Comparison of ENCODE assay signal across 18 cellular contexts in genomic region chr16:88764080-88764479, GRCh38. TPM values are rescaled to one million over a fixed set of nuclear protein-coding genes. Genes with fewer than 3 reads are reported as not detected.
A peak's percentile ranks its signal among the peaks of the same experiment; 100 is the strongest.
DNase-seq lines count a peak whose midpoint lies in the region; ATAC-seq, FAIRE-seq and TF ChIP-seq lines count a peak whose summit lies in the region.
"Had no signal": no experiment of that assay in that cellular context is flagged by ENCODE, and none has a peak within 500 bp of the region (broad histone marks: within the 10 kb centered on the region; RNA-seq: fewer than 3 reads in every experiment).

No MANE protein-coding gene starts in this region.

- H4K20me1 ChIP-seq in HepG2 (ENCODE audit: insufficient read depth, low read length): peaks cover 27% of the 10 kb centered on the region; the same call in 1 of the 2 replicates

- TF ChIP-seq RAD21 in HepG2 (CRISPR knock-in tag; IDR thresholded peaks at IDR 0.05): no peak

- H2BK5ac ChIP-seq in mesenchymal stem cell (ENCODE audit: low read depth, low read length, poor library complexity, severe bottlenecking): no peak overlapping the region

- DNase-seq in HepG2 (ENCODE audit: low spot score) (no peak), right lobe of liver (no peak), mesenchymal stem cell (no peak), NCI-H524 (lab: John Stamatoyannopoulos, UW) (no peak), iPS-NIHi7 (ENCODE audit: extremely low spot score) (no peak)
- DNase-seq: activated B cell treated with CpG ODN at 0.5 μM for 24 hours; CD4-positive, CD25-positive, alpha-beta regulatory T cell; DMS79; left cardiac atrium; MG63; NCI-H187; NCI-H446; ovary; T-helper 1 cell had no signal

- H3K4me3 ChIP-seq in HepG2 (replicated peaks in 1 of 3; ENCODE audit: insufficient read depth in 1 of 3, low read depth in 2 of 3, low read length in 3 of 3) (0 out of 6 replicates have a peak overlapping the region, but pooled peaks of 1 of the 3 experiments have one; percentile 24), right lobe of liver (no peak overlapping the region), mesenchymal stem cell (ENCODE audit: insufficient read depth in 1 of 2, low read depth in 1 of 2, low read length in 2 of 2) (no peak overlapping the region)
- H3K4me3 ChIP-seq: MG63, ovary had no signal

- H3K27me3 ChIP-seq in HepG2 (ENCODE audit: control insufficient read depth in 1 of 2, insufficient read depth in 2 of 2, low read length in 2 of 2) (no peaks in the 10 kb centered on the region), right lobe of liver (no peaks in the 10 kb centered on the region), mesenchymal stem cell (ENCODE audit: control insufficient read depth in 1 of 2, insufficient read depth in 1 of 2, low read length in 2 of 2) (no peaks in the 10 kb centered on the region)
- H3K27me3 ChIP-seq: MG63, ovary had no signal

- CTCF ChIA-PET in HepG2 (lab: Yijun Ruan, JAX; ENCODE audit: low intra/inter-chr PET ratio, low total read pairs): interaction anchor here (2.1 kb wide), 1 partner anchor 21 kb away, joined by 10 read pairs; the partner anchor contains the start of gene PIEZO1

- H4K91ac ChIP-seq in mesenchymal stem cell (ENCODE audit: low read length): no peak overlapping the region

- H3K23ac ChIP-seq in mesenchymal stem cell (ENCODE audit: low read length in 2 of 2): no peak overlapping the region

- TF ChIP-seq CTCF in HepG2 (CRISPR knock-in tag; IDR thresholded peaks at IDR 0.05) (no peak), right lobe of liver (IDR thresholded peaks at IDR 0.05) (no peak)

- ATAC-seq in HepG2 (no peak), right lobe of liver (no peak), GM18868 (IDR thresholded peaks at IDR 0.05; ENCODE audit: unreplicated experiment) (no peak)
- ATAC-seq: left cardiac atrium, Right ventricle myocardium inferior had no signal

- H3K4me2 ChIP-seq in HepG2 (ENCODE audit: low read depth, low read length) (peak overlapping the region; percentile 37), mesenchymal stem cell (ENCODE audit: low read length, poor library complexity, severe bottlenecking) (no peak overlapping the region)

- H3K27ac ChIP-seq in HepG2 (ENCODE audit: extremely low read length, insufficient read depth, low read length): peak overlapping the region; percentile 33
- H3K27ac ChIP-seq in right lobe of liver: peak overlapping the region in 1 of 3 donors; percentile 75
- H3K27ac ChIP-seq in mesenchymal stem cell (ENCODE audit: low read length, poor library complexity, severe bottlenecking): no peak overlapping the region
- H3K27ac ChIP-seq: ovary had no signal

- H3K36me3 ChIP-seq in HepG2 (replicated peaks in 1 of 2; ENCODE audit: control insufficient read depth in 1 of 2, insufficient read depth in 2 of 2, low read length in 2 of 2) (no peaks in the 10 kb centered on the region; a peak in 2 of 5 replicates), right lobe of liver (no peaks in the 10 kb centered on the region), mesenchymal stem cell (ENCODE audit: control insufficient read depth in 1 of 2, insufficient read depth in 2 of 2, low read depth in 1 of 2, low read length in 2 of 2) (peaks cover 11 to 40% of the 10 kb centered on the region in 2 experiments)
- H3K36me3 ChIP-seq: MG63, ovary had no signal

- 94% methylated on average over 19 of the region's 19 CpGs for WGBS in HepG2 (ENCODE audit: low lambda C conversion rate)
- WGBS in right lobe of liver (ENCODE audit: insufficient coverage, low coverage, low lambda C conversion rate, missing lambda C conversion rate): 100% methylated on average over 2 of the region's 19 CpGs
- 94% methylated on average over 19 of the region's 19 CpGs for WGBS in mesenchymal stem cell

- TF ChIP-seq EP300 in HepG2 (IDR thresholded peaks at IDR 0.05; ENCODE audit: low read depth in 2 of 2, low read length in 2 of 2) (no peak), HepG2 (CRISPR knock-in tag; IDR thresholded peaks at IDR 0.05; ENCODE audit: borderline replicate concordance) (no peak)

- no peak overlapping the region for H3K18ac ChIP-seq in mesenchymal stem cell (ENCODE audit: low read depth in 1 of 2, low read length in 2 of 2)

- H3K4me1 ChIP-seq in HepG2 (ENCODE audit: insufficient read depth, low read length) (peaks cover 63% of the 10 kb centered on the region), right lobe of liver (peaks cover 0 to 52% (median 21%) of the 10 kb centered on the region in 4 donors), mesenchymal stem cell (ENCODE audit: control insufficient read depth, insufficient read depth, low read depth, low read length) (peaks cover 85% of the 10 kb centered on the region)

- no peak overlapping the region for H3K4ac ChIP-seq in mesenchymal stem cell (ENCODE audit: low read depth in 1 of 2, low read length in 2 of 2)

- H2BK15ac ChIP-seq in mesenchymal stem cell (ENCODE audit: low read depth, poor library complexity, severe bottlenecking): peak overlapping the region; percentile 6

- H3K9ac ChIP-seq in HepG2 (ENCODE audit: insufficient read depth, low read depth, low read length) (no peak overlapping the region), mesenchymal stem cell (ENCODE audit: low read length) (no peak overlapping the region)

- H2BK12ac ChIP-seq in mesenchymal stem cell (ENCODE audit: low read length in 2 of 2): no peak overlapping the region

- H3K79me1 ChIP-seq in mesenchymal stem cell (replicated peaks; ENCODE audit: low read length, poor library complexity, severe bottlenecking): peaks cover 39% of the 10 kb centered on the region

- H4K8ac ChIP-seq in mesenchymal stem cell (ENCODE audit: low read length): no peak overlapping the region

- no peaks in the 10 kb centered on the region for H3K9me3 ChIP-seq in HepG2 (ENCODE audit: low read length)
- no peaks in the 10 kb centered on the region for H3K9me3 ChIP-seq in right lobe of liver
- no peaks in the 10 kb centered on the region for H3K9me3 ChIP-seq in mesenchymal stem cell (ENCODE audit: control insufficient read depth, low read length)
- H3K9me3 ChIP-seq: MG63, ovary had no signal

- H2AK5ac ChIP-seq in mesenchymal stem cell (ENCODE audit: low read length, severe bottlenecking): no peak overlapping the region

- FAIRE-seq in HepG2 (lab: Jason Lieb, UNC): no peak
- FAIRE-seq: A204.1, GM18507 had no signal

- in situ Hi-C loops in HepG2 (cut with HindIII; ENCODE audit: extremely low pct_ligation_motif_present, low pct_unique_long_range_greater_than_20kb): no loop called here

- H2AFZ ChIP-seq in HepG2 (ENCODE audit: low read length) (no peak overlapping the region), mesenchymal stem cell (ENCODE audit: low read depth, low read length) (no peak overlapping the region)

- POLR2A ChIA-PET in HepG2 (lab: Yijun Ruan, JAX): interaction anchor here (0.6 to 1.6 kb wide), 12 partner anchors 10 to 453 kb away, joined by 3 to 11 read pairs (median 4); partner anchors contain the start of genes APRT, PIEZO1 and ZNF778

- H3K14ac ChIP-seq in mesenchymal stem cell (ENCODE audit: low read length in 2 of 2): no peak overlapping the region

- TF ChIP-seq POLR2A in HepG2 (IDR thresholded peaks at IDR 0.05; ENCODE audit: insufficient read depth in 1 of 2, low read depth in 2 of 2, low read length in 2 of 2) (no peak), right lobe of liver (IDR thresholded peaks at IDR 0.05) (no peak)

- H2BK120ac ChIP-seq in mesenchymal stem cell (ENCODE audit: low read depth, low read length): no peak overlapping the region

- no TSS peak for BruUV-seq in HepG2 (replicated peaks; lab: Mats Ljungman, UMichigan)

- intact Hi-C loops in HepG2 (cut with micrococcal nuclease; ENCODE audit: unreplicated experiment): no loop called here
- intact Hi-C loops in right lobe of liver (cut with DNase I): no loop called here

- H3K79me2 ChIP-seq in HepG2 (ENCODE audit: insufficient read depth, low read length): peaks cover 12% of the 10 kb centered on the region

RNA-seq across cellular contexts. Expression of gene PIEZO1, which starts 20.9 kb away (rescaled TPM):
- total RNA-seq in HepG2 (2016; rRNA removed; fragmentation: Illumina TruSeq; extraction: Trizol) (32.5 and 85.0 TPM in 2 replicates), right lobe of liver (10 to 100 TPM; 48.9 to 91.9 (median 64.4) TPM)
- 42.1 and 42.4 TPM in 2 replicates for total RNA-seq in HepG2 (2016; cell fraction: cytosol; rRNA removed; fragmentation: Illumina TruSeq; extraction: Trizol; ENCODE audit: low read depth)
- 27.7 and 89.8 TPM in 2 replicates for total RNA-seq in HepG2 (2016; cell fraction: insoluble cytoplasmic fraction; rRNA removed; fragmentation: Illumina TruSeq; extraction: Trizol)
- total RNA-seq in HepG2 (2016; cell fraction: membrane; rRNA removed; fragmentation: Illumina TruSeq; extraction: Trizol): 37.0 TPM in 2 replicates
- total RNA-seq in HepG2 (2016; cell fraction: nucleus; rRNA removed; fragmentation: Illumina TruSeq; extraction: Trizol): 117 and 146 TPM in 2 replicates
- polyA plus RNA-seq in HepG2 (2011; rRNA removed): 67.9 and 93.5 TPM in 2 replicates
- polyA plus RNA-seq in HepG2 (2011; cell fraction: cytosol; rRNA removed): 42.8 and 69.2 TPM in 2 replicates
- 643 and 860 TPM in 2 replicates for polyA plus RNA-seq in HepG2 (2011; cell fraction: nucleus; rRNA removed)
- 52.4 and 78.3 TPM in 2 replicates for polyA plus RNA-seq in HepG2 (2012)
- 12.7 and 13.6 TPM in 2 replicates for polyA plus RNA-seq in HepG2 (2016; cell fraction: cytosol; fragmentation: Illumina TruSeq; extraction: Trizol; ENCODE audit: low read depth)
- polyA plus RNA-seq in HepG2 (2016; cell fraction: insoluble cytoplasmic fraction; fragmentation: Illumina TruSeq; extraction: Trizol; ENCODE audit: low read depth): 33.4 and 36.7 TPM in 2 replicates
- 20.6 and 22.7 TPM in 2 replicates for polyA plus RNA-seq in HepG2 (2016; cell fraction: membrane; fragmentation: Illumina TruSeq; extraction: Trizol; ENCODE audit: low read depth)
- polyA plus RNA-seq in HepG2 (2016; cell fraction: nucleus; fragmentation: Illumina TruSeq; extraction: Trizol; ENCODE audit: insufficient read depth, low read depth): 296 and 336 TPM in 2 replicates
- polyA minus RNA-seq in HepG2 (2011; rRNA and poly(A)+ RNA removed; ENCODE audit: low replicate concordance): 101 and 184 TPM in 2 replicates
- polyA minus RNA-seq in HepG2 (2011; cell fraction: cytosol; rRNA and poly(A)+ RNA removed): 44.8 and 52.9 TPM in 2 replicates
- polyA minus RNA-seq in HepG2 (2011; cell fraction: nucleus; rRNA and poly(A)+ RNA removed): 89.5 and 109 TPM in 2 replicates
- 112 TPM for polyA plus RNA-seq in mesenchymal stem cell (2013, experiment 1 of 2)
- 108 TPM for polyA plus RNA-seq in mesenchymal stem cell (2013, experiment 2 of 2)

RNA-seq across cellular contexts. Expression of gene CDT1, which starts 39.5 kb away (rescaled TPM):
- 16.5 and 23.1 TPM in 2 replicates for total RNA-seq in HepG2 (2016; rRNA removed; fragmentation: Illumina TruSeq; extraction: Trizol)
- 14.3 and 18.2 TPM in 2 replicates for total RNA-seq in HepG2 (2016; cell fraction: cytosol; rRNA removed; fragmentation: Illumina TruSeq; extraction: Trizol; ENCODE audit: low read depth)
- total RNA-seq in HepG2 (2016; cell fraction: insoluble cytoplasmic fraction; rRNA removed; fragmentation: Illumina TruSeq; extraction: Trizol): 15.0 and 21.7 TPM in 2 replicates
- total RNA-seq in HepG2 (2016; cell fraction: membrane; rRNA removed; fragmentation: Illumina TruSeq; extraction: Trizol): 30.9 and 31.0 TPM in 2 replicates
- 12.6 and 18.8 TPM in 2 replicates for total RNA-seq in HepG2 (2016; cell fraction: nucleus; rRNA removed; fragmentation: Illumina TruSeq; extraction: Trizol)
- polyA plus RNA-seq in HepG2 (2011; rRNA removed): 17.9 and 23.8 TPM in 2 replicates
- polyA plus RNA-seq in HepG2 (2011; cell fraction: cytosol; rRNA removed): 15.0 and 37.3 TPM in 2 replicates
- 29.6 and 46.8 TPM in 2 replicates for polyA plus RNA-seq in HepG2 (2011; cell fraction: nucleus; rRNA removed)
- polyA plus RNA-seq in HepG2 (2012): 13.5 and 17.6 TPM in 2 replicates
- 18.5 and 24.2 TPM in 2 replicates for polyA plus RNA-seq in HepG2 (2016; cell fraction: cytosol; fragmentation: Illumina TruSeq; extraction: Trizol; ENCODE audit: low read depth)
- 22.4 and 29.0 TPM in 2 replicates for polyA plus RNA-seq in HepG2 (2016; cell fraction: insoluble cytoplasmic fraction; fragmentation: Illumina TruSeq; extraction: Trizol; ENCODE audit: low read depth)
- 25.4 and 37.1 TPM in 2 replicates for polyA plus RNA-seq in HepG2 (2016; cell fraction: membrane; fragmentation: Illumina TruSeq; extraction: Trizol; ENCODE audit: low read depth)
- polyA plus RNA-seq in HepG2 (2016; cell fraction: nucleus; fragmentation: Illumina TruSeq; extraction: Trizol; ENCODE audit: insufficient read depth, low read depth): 34.6 and 39.8 TPM in 2 replicates
- 25.0 and 71.0 TPM in 2 replicates for polyA minus RNA-seq in HepG2 (2011; rRNA and poly(A)+ RNA removed; ENCODE audit: low replicate concordance)
- polyA minus RNA-seq in HepG2 (2011; cell fraction: cytosol; rRNA and poly(A)+ RNA removed): 28.6 and 52.8 TPM in 2 replicates
- 6.7 and 8.8 TPM in 2 replicates for polyA minus RNA-seq in HepG2 (2011; cell fraction: nucleus; rRNA and poly(A)+ RNA removed)
- 1 to 10 TPM in 2 of 6 experiments, under 1 TPM in 4; 0.22 to 9.6 (median 0.42) TPM for total RNA-seq in right lobe of liver
- polyA plus RNA-seq in mesenchymal stem cell (2013, experiment 1 of 2): 3.1 TPM
- 3.0 TPM for polyA plus RNA-seq in mesenchymal stem cell (2013, experiment 2 of 2)

RNA-seq across cellular contexts. Expression of gene APRT, which starts 47.6 kb away (rescaled TPM):
- total RNA-seq in HepG2 (2016; rRNA removed; fragmentation: Illumina TruSeq; extraction: Trizol) (242 and 274 TPM in 2 replicates), right lobe of liver (100 to 1,000 TPM in 2 of 6 experiments, 10 to 100 TPM in 4; 61.4 to 120 (median 74.1) TPM)
- total RNA-seq in HepG2 (2016; cell fraction: cytosol; rRNA removed; fragmentation: Illumina TruSeq; extraction: Trizol; ENCODE audit: low read depth): 163 and 167 TPM in 2 replicates
- total RNA-seq in HepG2 (2016; cell fraction: insoluble cytoplasmic fraction; rRNA removed; fragmentation: Illumina TruSeq; extraction: Trizol): 238 and 275 TPM in 2 replicates
- 188 and 208 TPM in 2 replicates for total RNA-seq in HepG2 (2016; cell fraction: membrane; rRNA removed; fragmentation: Illumina TruSeq; extraction: Trizol)
- total RNA-seq in HepG2 (2016; cell fraction: nucleus; rRNA removed; fragmentation: Illumina TruSeq; extraction: Trizol): 99.7 and 110 TPM in 2 replicates
- polyA plus RNA-seq in HepG2 (2011; rRNA removed): 155 and 210 TPM in 2 replicates
- polyA plus RNA-seq in HepG2 (2011; cell fraction: cytosol; rRNA removed): 94.2 and 153 TPM in 2 replicates
- 101 and 126 TPM in 2 replicates for polyA plus RNA-seq in HepG2 (2011; cell fraction: nucleus; rRNA removed)
- polyA plus RNA-seq in HepG2 (2012): 136 and 175 TPM in 2 replicates
- polyA plus RNA-seq in HepG2 (2016; cell fraction: cytosol; fragmentation: Illumina TruSeq; extraction: Trizol; ENCODE audit: low read depth): 172 and 184 TPM in 2 replicates
- polyA plus RNA-seq in HepG2 (2016; cell fraction: insoluble cytoplasmic fraction; fragmentation: Illumina TruSeq; extraction: Trizol; ENCODE audit: low read depth): 339 and 349 TPM in 2 replicates
- 196 and 203 TPM in 2 replicates for polyA plus RNA-seq in HepG2 (2016; cell fraction: membrane; fragmentation: Illumina TruSeq; extraction: Trizol; ENCODE audit: low read depth)
- polyA plus RNA-seq in HepG2 (2016; cell fraction: nucleus; fragmentation: Illumina TruSeq; extraction: Trizol; ENCODE audit: insufficient read depth, low read depth): 192 and 201 TPM in 2 replicates
- polyA minus RNA-seq in HepG2 (2011; rRNA and poly(A)+ RNA removed; ENCODE audit: low replicate concordance): 83.2 and 86.7 TPM in 2 replicates
- polyA minus RNA-seq in HepG2 (2011; cell fraction: cytosol; rRNA and poly(A)+ RNA removed): 75.3 and 84.8 TPM in 2 replicates
- polyA minus RNA-seq in HepG2 (2011; cell fraction: nucleus; rRNA and poly(A)+ RNA removed): 35.7 and 49.8 TPM in 2 replicates
- polyA plus RNA-seq in mesenchymal stem cell (2013, experiment 1 of 2): 157 TPM
- 164 TPM for polyA plus RNA-seq in mesenchymal stem cell (2013, experiment 2 of 2)

RNA-seq across cellular contexts. Expression of gene CTU2, which starts 57.8 kb away (rescaled TPM):
- total RNA-seq in HepG2 (2016; rRNA removed; fragmentation: Illumina TruSeq; extraction: Trizol): 21.9 TPM in 2 replicates
- total RNA-seq in HepG2 (2016; cell fraction: cytosol; rRNA removed; fragmentation: Illumina TruSeq; extraction: Trizol; ENCODE audit: low read depth): 11.4 and 12.8 TPM in 2 replicates
- total RNA-seq in HepG2 (2016; cell fraction: insoluble cytoplasmic fraction; rRNA removed; fragmentation: Illumina TruSeq; extraction: Trizol): 16.8 and 22.4 TPM in 2 replicates
- 13.8 and 15.9 TPM in 2 replicates for total RNA-seq in HepG2 (2016; cell fraction: membrane; rRNA removed; fragmentation: Illumina TruSeq; extraction: Trizol)
- 16.7 and 17.2 TPM in 2 replicates for total RNA-seq in HepG2 (2016; cell fraction: nucleus; rRNA removed; fragmentation: Illumina TruSeq; extraction: Trizol)
- 13.3 and 18.5 TPM in 2 replicates for polyA plus RNA-seq in HepG2 (2011; rRNA removed)
- 11.8 and 19.4 TPM in 2 replicates for polyA plus RNA-seq in HepG2 (2011; cell fraction: cytosol; rRNA removed)
- polyA plus RNA-seq in HepG2 (2011; cell fraction: nucleus; rRNA removed): 63.3 and 73.6 TPM in 2 replicates
- polyA plus RNA-seq in HepG2 (2012): 11.6 and 15.1 TPM in 2 replicates
- polyA plus RNA-seq in HepG2 (2016; cell fraction: cytosol; fragmentation: Illumina TruSeq; extraction: Trizol; ENCODE audit: low read depth): 12.4 and 16.5 TPM in 2 replicates
- polyA plus RNA-seq in HepG2 (2016; cell fraction: insoluble cytoplasmic fraction; fragmentation: Illumina TruSeq; extraction: Trizol; ENCODE audit: low read depth): 20.9 and 22.4 TPM in 2 replicates
- 13.3 and 14.9 TPM in 2 replicates for polyA plus RNA-seq in HepG2 (2016; cell fraction: membrane; fragmentation: Illumina TruSeq; extraction: Trizol; ENCODE audit: low read depth)
- 39.4 and 44.9 TPM in 2 replicates for polyA plus RNA-seq in HepG2 (2016; cell fraction: nucleus; fragmentation: Illumina TruSeq; extraction: Trizol; ENCODE audit: insufficient read depth, low read depth)
- 23.1 and 25.7 TPM in 2 replicates for polyA minus RNA-seq in HepG2 (2011; rRNA and poly(A)+ RNA removed; ENCODE audit: low replicate concordance)
- polyA minus RNA-seq in HepG2 (2011; cell fraction: cytosol; rRNA and poly(A)+ RNA removed): 15.2 and 18.6 TPM in 2 replicates
- polyA minus RNA-seq in HepG2 (2011; cell fraction: nucleus; rRNA and poly(A)+ RNA removed): 19.3 and 20.7 TPM in 2 replicates
- 1 to 10 TPM; 5.0 to 9.5 (median 8.2) TPM for total RNA-seq in right lobe of liver
- polyA plus RNA-seq in mesenchymal stem cell (2013, experiment 1 of 2): 34.1 TPM
- polyA plus RNA-seq in mesenchymal stem cell (2013, experiment 2 of 2): 31.6 TPM

RNA-seq across cellular contexts. Expression of gene RNF166, which starts 57.9 kb away (rescaled TPM):
- total RNA-seq in HepG2 (2016; rRNA removed; fragmentation: Illumina TruSeq; extraction: Trizol) (15.1 and 23.0 TPM in 2 replicates), right lobe of liver (10 to 100 TPM in 2 of 6 experiments, 1 to 10 TPM in 4; 8.1 to 12.8 (median 10.0) TPM)
- 36.0 and 37.2 TPM in 2 replicates for total RNA-seq in HepG2 (2016; cell fraction: cytosol; rRNA removed; fragmentation: Illumina TruSeq; extraction: Trizol; ENCODE audit: low read depth)
- 17.3 and 23.3 TPM in 2 replicates for total RNA-seq in HepG2 (2016; cell fraction: insoluble cytoplasmic fraction; rRNA removed; fragmentation: Illumina TruSeq; extraction: Trizol)
- 41.6 and 45.9 TPM in 2 replicates for total RNA-seq in HepG2 (2016; cell fraction: membrane; rRNA removed; fragmentation: Illumina TruSeq; extraction: Trizol)
- 14.0 and 14.1 TPM in 2 replicates for total RNA-seq in HepG2 (2016; cell fraction: nucleus; rRNA removed; fragmentation: Illumina TruSeq; extraction: Trizol)
- 21.4 and 26.2 TPM in 2 replicates for polyA plus RNA-seq in HepG2 (2011; rRNA removed)
- polyA plus RNA-seq in HepG2 (2011; cell fraction: cytosol; rRNA removed): 14.8 and 24.4 TPM in 2 replicates
- 83.8 and 91.3 TPM in 2 replicates for polyA plus RNA-seq in HepG2 (2011; cell fraction: nucleus; rRNA removed)
- polyA plus RNA-seq in HepG2 (2012): 12.2 and 16.1 TPM in 2 replicates
- polyA plus RNA-seq in HepG2 (2016; cell fraction: cytosol; fragmentation: Illumina TruSeq; extraction: Trizol; ENCODE audit: low read depth): 22.9 and 25.4 TPM in 2 replicates
- polyA plus RNA-seq in HepG2 (2016; cell fraction: insoluble cytoplasmic fraction; fragmentation: Illumina TruSeq; extraction: Trizol; ENCODE audit: low read depth): 19.2 and 20.2 TPM in 2 replicates
- 32.0 and 34.1 TPM in 2 replicates for polyA plus RNA-seq in HepG2 (2016; cell fraction: membrane; fragmentation: Illumina TruSeq; extraction: Trizol; ENCODE audit: low read depth)
- polyA plus RNA-seq in HepG2 (2016; cell fraction: nucleus; fragmentation: Illumina TruSeq; extraction: Trizol; ENCODE audit: insufficient read depth, low read depth): 36.7 and 43.4 TPM in 2 replicates
- 11.5 and 25.6 TPM in 2 replicates for polyA minus RNA-seq in HepG2 (2011; rRNA and poly(A)+ RNA removed; ENCODE audit: low replicate concordance)
- 12.9 and 17.8 TPM in 2 replicates for polyA minus RNA-seq in HepG2 (2011; cell fraction: cytosol; rRNA and poly(A)+ RNA removed)
- 14.2 and 18.7 TPM in 2 replicates for polyA minus RNA-seq in HepG2 (2011; cell fraction: nucleus; rRNA and poly(A)+ RNA removed)
- polyA plus RNA-seq in mesenchymal stem cell (2013, experiment 1 of 2): 12.6 TPM
- 10.8 TPM for polyA plus RNA-seq in mesenchymal stem cell (2013, experiment 2 of 2)
